In genomic region chr2:232876071-232876977, GRCh38 we compare ENCODE assay signal across 9 cellular contexts. TPM values are rescaled to one million over a fixed set of nuclear protein-coding genes. Genes with fewer than 3 reads are reported as not detected.
DNase-seq lines count a peak whose midpoint lies in the region; ATAC-seq, FAIRE-seq and TF ChIP-seq lines count a peak whose summit lies in the region.
"Had no signal": no experiment of that assay in that cellular context is flagged by ENCODE, and none has a peak within 500 bp of the region (broad histone marks: within the 10 kb centered on the region; RNA-seq: fewer than 3 reads in every experiment).

No MANE protein-coding gene starts in this region.

- H3K27me3 Mint-ChIP-seq in IgD-negative memory B cell: peaks cover 3% of the 10 kb centered on the region
- H3K27me3 Mint-ChIP-seq in osteocyte (ENCODE audit: unreplicated experiment): peaks cover 7% of the 10 kb centered on the region

- ATAC-seq in GM19324 (IDR thresholded peaks at IDR 0.05; ENCODE audit: low FRiP score, unreplicated experiment): no peak

- H3K4me3 Mint-ChIP-seq in IgD-negative memory B cell (peak overlapping the region; percentile 32 to 90 (median 66)), osteocyte (ENCODE audit: unreplicated experiment) (no peak overlapping the region)

- H3K27ac Mint-ChIP-seq in IgD-negative memory B cell: no peak overlapping the region
- no peak overlapping the region for H3K27ac Mint-ChIP-seq in osteocyte (ENCODE audit: unreplicated experiment)

- no peak for FAIRE-seq in urothelium cell line (lab: Jason Lieb, UNC)
- FAIRE-seq: A204.1 had no signal

- intact Hi-C loops in head of caudate nucleus (cut with DNase I): loop anchor here (10.0 kb wide), 1 partner anchor 148 kb away; no protein-coding TSS in a partner anchor

- H3K36me3 Mint-ChIP-seq in IgD-negative memory B cell (no peaks in the 10 kb centered on the region), osteocyte (ENCODE audit: unreplicated experiment) (no peaks in the 10 kb centered on the region)

- peak; percentile 27 for TF ChIP-seq CTCF in osteocyte (IDR thresholded peaks at IDR 0.05)

- DNase-seq in DMS 273 (lab: John Stamatoyannopoulos, UW; ENCODE audit: unreplicated experiment) (peak; percentile 80), DMS 273 treated with DMSO at 0.1 percent for 48 hours (lab: John Stamatoyannopoulos, UW) (no peak), activated T-helper 1 cell treated with Interleukin-2 at 50 U/mL for 16 hours (ENCODE audit: low read depth) (peak; percentile 13), head of caudate nucleus (peak in 36 of 42 donors; percentile 51 to 84 (median 69)), osteocyte (ENCODE audit: extremely low spot score, unreplicated experiment) (no peak), urothelium cell line (ENCODE audit: low spot score) (no peak)

- H3K9me3 Mint-ChIP-seq in IgD-negative memory B cell: no peaks in the 10 kb centered on the region
- no peaks in the 10 kb centered on the region for H3K9me3 Mint-ChIP-seq in osteocyte (ENCODE audit: unreplicated experiment)

- H3K4me1 Mint-ChIP-seq in IgD-negative memory B cell: peaks cover 2 to 10% (median 5%) of the 10 kb centered on the region in 3 donors
- peaks cover 4% of the 10 kb centered on the region for H3K4me1 Mint-ChIP-seq in osteocyte (ENCODE audit: unreplicated experiment)

RNA-seq across cellular contexts. Expression of gene SNORC, which starts 6.3 kb away (rescaled TPM):
- polyA plus RNA-seq in IgD-negative memory B cell: not detected
- 1.9 and 2.1 TPM in 2 replicates for total RNA-seq in osteocyte

Comparison
In these comparisons a context has a peak if more than half of its experiments do, and no peak if none do; other contexts are left out.
1. DNase-seq: peak in DMS 273 (single experiment), activated T-helper 1 cell treated with Interleukin-2 at 50 U/mL for 16 hours (single experiment) and head of caudate nucleus (36 of 42); none in DMS 273 treated with DMSO at 0.1 percent for 48 hours (single experiment), osteocyte (single experiment) and urothelium cell line (single experiment).